9 cellular contexts compared by ENCODE assay signal in the genomic region with DNA sequence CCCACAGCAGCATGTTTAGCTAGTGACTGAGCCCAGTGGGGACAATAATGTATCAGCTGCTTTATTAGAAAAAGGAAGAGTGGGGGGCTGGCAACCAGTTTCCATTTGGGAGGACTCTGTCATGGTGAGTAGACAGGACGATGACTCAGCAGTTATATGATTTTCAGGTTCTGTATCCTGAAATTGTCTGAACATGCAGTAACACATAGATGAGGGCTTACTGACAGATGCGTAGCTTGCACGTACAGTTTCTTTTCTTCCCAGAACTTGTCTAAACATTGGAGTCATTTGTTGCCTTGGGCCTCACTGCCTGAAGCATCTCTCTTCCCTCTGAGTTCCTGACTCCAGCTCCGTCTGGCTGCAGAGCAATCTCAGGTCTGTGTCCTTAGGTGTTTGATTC.
DNase-seq lines count a peak whose midpoint lies in the region; ATAC-seq and TF ChIP-seq lines count a peak whose summit lies in the region.
"Had no signal": no experiment of that assay in that cellular context is flagged by ENCODE, and none has a peak within 500 bp of the region (broad histone marks: within the 10 kb centered on the region; RNA-seq: fewer than 3 reads in every experiment).

No MANE protein-coding gene starts in this region.

- peak overlapping the region; percentile 56 for H3K4me3 Mint-ChIP-seq in mesothelial cell of epicardium
- H3K4me3 Mint-ChIP-seq: activated CD8-positive, alpha-beta T cell treated with anti-CD3 and anti-CD28 coated beads, Interleukin-2, amount 10 ng/mL, durations not matched to agents 7 days and 5 days had no signal

- peaks cover 14% of the 10 kb centered on the region for H3K4me1 Mint-ChIP-seq in mesothelial cell of epicardium

- intact Hi-C loops in heart right ventricle (cut with DNase I) (no loop called here), left ventricle myocardium superior (cut with micrococcal nuclease) (no loop called here), uterus (cut with DNase I; ENCODE audit: low total_unique reads) (no loop called here)

- peaks cover 0 to 10% (median 0%) of the 10 kb centered on the region in 9 donors for H3K4me1 ChIP-seq in heart right ventricle
- no peaks in the 10 kb centered on the region for H3K4me1 ChIP-seq in uterus

- peak in 1 of 8 donors; percentile 25 for ATAC-seq in heart right ventricle
- ATAC-seq in left ventricle myocardium superior: no peak
- no peak for ATAC-seq in GM21423 (IDR thresholded peaks at IDR 0.05; ENCODE audit: unreplicated experiment)
- ATAC-seq: activated CD8-positive, alpha-beta T cell treated with anti-CD3 and anti-CD28 coated beads, Interleukin-2, amount 10 ng/mL, durations not matched to agents 7 days and 5 days had no signal

- TF ChIP-seq POLR2A in uterus (IDR thresholded peaks at IDR 0.05): no peak

- H3K27me3 ChIP-seq in heart right ventricle: no peaks in the 10 kb centered on the region
- H3K27me3 ChIP-seq in uterus: no peaks in the 10 kb centered on the region

- peaks cover 1% of the 10 kb centered on the region for H3K36me3 Mint-ChIP-seq in mesothelial cell of epicardium

- H3K27me3 Mint-ChIP-seq in mesothelial cell of epicardium (ENCODE audit: low read depth): no peaks in the 10 kb centered on the region

- H3K36me3 ChIP-seq in heart right ventricle: no peaks in the 10 kb centered on the region
- no peaks in the 10 kb centered on the region for H3K36me3 ChIP-seq in uterus

- WGBS in heart right ventricle, 2 donors: 76 to 79% methylated on average over 4 of the region's 4 CpGs

- H3K27ac Mint-ChIP-seq in mesothelial cell of epicardium: peak overlapping the region; percentile 89
- H3K27ac Mint-ChIP-seq: activated CD8-positive, alpha-beta T cell treated with anti-CD3 and anti-CD28 coated beads, Interleukin-2, amount 10 ng/mL, durations not matched to agents 7 days and 5 days had no signal

- H3K9me3 Mint-ChIP-seq in mesothelial cell of epicardium: peaks cover 9% of the 10 kb centered on the region

- TF ChIP-seq CTCF in heart right ventricle (IDR thresholded peaks at IDR 0.05) (no peak), cardiac fibroblast (IDR thresholded peaks at IDR 0.05; ENCODE audit: low read depth, low read length) (no peak), mesothelial cell of epicardium (IDR thresholded peaks at IDR 0.05; ENCODE audit: unreplicated experiment) (no peak), uterus (IDR thresholded peaks at IDR 0.05) (no peak)

- DNase-seq in heart right ventricle: no peak
- DNase-seq in left ventricle myocardium superior: no peak
- DNase-seq in cardiac fibroblast (ENCODE audit: low read depth in 2 of 2): peak; percentile 6 to 16
- DNase-seq in mesothelial cell of epicardium (ENCODE audit: low spot score in 2 of 2, unreplicated experiment in 2 of 2): no peak
- DNase-seq in uterus: no peak
- no peak for DNase-seq in NCI-H1930 (lab: John Stamatoyannopoulos, UW)
- DNase-seq in globus pallidus (ENCODE audit: low spot score): no peak
- DNase-seq: activated CD8-positive, alpha-beta T cell treated with anti-CD3 and anti-CD28 coated beads, Interleukin-2, amount 10 ng/mL, durations not matched to agents 7 days and 5 days had no signal

- H3K27ac ChIP-seq in heart right ventricle: no peak overlapping the region
- no peak overlapping the region for H3K27ac ChIP-seq in uterus

- H3K9me3 ChIP-seq in heart right ventricle (peaks cover 0 to 6% (median 0%) of the 10 kb centered on the region in 11 donors), uterus (no peaks in the 10 kb centered on the region)

- H3K4me3 ChIP-seq in heart right ventricle (peak overlapping the region in 8 of 10 donors; percentile 25 to 52 (median 42)), cardiac fibroblast (replicated peaks in 1 of 2; ENCODE audit: low read depth in 2 of 2, low read length in 2 of 2) (peak overlapping the region in 1 of 2 donors; percentile 24), uterus (peak overlapping the region; percentile 13 to 25)

Comparison
In these comparisons a context has a peak if more than half of its experiments do, and no peak if none do; other contexts are left out.
1. DNase-seq: peak in cardiac fibroblast (2 of 2); none in heart right ventricle (0 of 2), left ventricle myocardium superior (single experiment), mesothelial cell of epicardium (0 of 2), uterus (0 of 2), NCI-H1930 (0 of 2) and globus pallidus (single experiment).